In the genomic region with DNA sequence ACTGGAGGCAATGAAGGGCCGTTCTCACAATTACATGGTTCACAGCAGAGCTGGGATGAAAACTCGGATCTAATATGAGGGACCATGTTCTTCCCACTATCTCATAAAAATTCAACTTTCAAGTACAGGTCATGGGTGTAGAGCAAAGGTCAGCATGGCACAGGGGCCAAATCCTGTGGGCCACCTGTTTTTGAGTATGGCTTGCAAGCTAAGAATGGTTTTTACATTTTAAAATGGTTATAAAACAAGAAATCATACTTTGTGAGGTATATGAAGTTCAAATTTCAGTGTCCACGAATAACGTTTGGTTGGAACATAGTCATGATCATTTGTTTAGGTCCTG, we compare ENCODE assay signal across 15 cellular contexts. TPM values are rescaled to one million over a fixed set of nuclear protein-coding genes. Genes with fewer than 3 reads are reported as not detected.
DNase-seq lines count a peak whose midpoint lies in the region; ATAC-seq, FAIRE-seq and TF ChIP-seq lines count a peak whose summit lies in the region.
"Had no signal": no experiment of that assay in that cellular context is flagged by ENCODE, and none has a peak within 500 bp of the region (broad histone marks: within the 10 kb centered on the region; RNA-seq: fewer than 3 reads in every experiment).

No MANE protein-coding gene starts in this region.

- no peaks in the 10 kb centered on the region for H3K36me3 ChIP-seq in liver (ENCODE audit: control insufficient read depth in 4 of 4, insufficient read depth in 3 of 4, low read depth in 1 of 4, low read length in 3 of 4)
- H3K36me3 ChIP-seq in HepG2 (replicated peaks in 1 of 2; ENCODE audit: control insufficient read depth in 1 of 2, insufficient read depth in 2 of 2, low read length in 2 of 2) = no peaks in the 10 kb centered on the region
- no peaks in the 10 kb centered on the region for H3K36me3 ChIP-seq in ascending aorta
- H3K36me3 ChIP-seq in mucosa of rectum (ENCODE audit: control insufficient read depth in 2 of 2, insufficient read depth in 2 of 2, low read length in 2 of 2) = no peaks in the 10 kb centered on the region

- no peak for TF ChIP-seq CTCF in liver (IDR thresholded peaks at IDR 0.05; ENCODE audit: low read depth, low read length, missing input control)
- TF ChIP-seq CTCF in HepG2 (CRISPR knock-in tag; IDR thresholded peaks at IDR 0.05) = no peak
- TF ChIP-seq CTCF in ascending aorta (IDR thresholded peaks at IDR 0.05) = no peak
- no peak for TF ChIP-seq CTCF in glutamatergic neuron (IDR thresholded peaks at IDR 0.05; ENCODE audit: partially characterized antibody, unreplicated experiment)

- 53% methylated on average over 4 of the region's 4 CpGs for WGBS in liver
- WGBS in HepG2 (ENCODE audit: low lambda C conversion rate) = under 1% methylated on average over 4 of the region's 4 CpGs

- no peak overlapping the region for H3K9ac ChIP-seq in liver (ENCODE audit: low read depth in 1 of 2, low read length in 2 of 2)
- H3K9ac ChIP-seq in HepG2 (ENCODE audit: insufficient read depth, low read depth, low read length) = no peak overlapping the region
- H3K9ac ChIP-seq in mucosa of rectum (ENCODE audit: low read depth in 1 of 2, low read length in 2 of 2) = no peak overlapping the region

- no TSS peak for BruUV-seq in HepG2 (replicated peaks; lab: Mats Ljungman, UMichigan)

- intact Hi-C loops in HepG2 (cut with micrococcal nuclease; ENCODE audit: unreplicated experiment) = no loop called here
- intact Hi-C loops in ascending aorta (cut with DNase I) = no loop called here

- peaks cover 3% of the 10 kb centered on the region for H3K4me1 Mint-ChIP-seq in glutamatergic neuron (ENCODE audit: low read depth, unreplicated experiment)

- TF ChIP-seq EP300 in HepG2 (IDR thresholded peaks at IDR 0.05; ENCODE audit: low read depth in 2 of 2, low read length in 2 of 2) (no peak), HepG2 (CRISPR knock-in tag; IDR thresholded peaks at IDR 0.05; ENCODE audit: borderline replicate concordance) (no peak)

- ATAC-seq in HepG2 = no peak

- peaks cover 0 to 27% (median 4%) of the 10 kb centered on the region in 4 donors for H3K4me1 ChIP-seq in liver (ENCODE audit: control insufficient read depth in 4 of 4, insufficient read depth in 4 of 4, low read length in 3 of 4)
- peaks cover 12% of the 10 kb centered on the region for H3K4me1 ChIP-seq in HepG2 (ENCODE audit: insufficient read depth, low read length)
- peaks cover 18 to 56% of the 10 kb centered on the region in 2 donors for H3K4me1 ChIP-seq in ascending aorta
- H3K4me1 ChIP-seq in mucosa of rectum (ENCODE audit: control insufficient read depth in 2 of 2, insufficient read depth in 2 of 2, low read length in 2 of 2) = peaks cover 24 to 30% of the 10 kb centered on the region in 2 donors

- in situ Hi-C loops in HepG2 (cut with HindIII; ENCODE audit: extremely low pct_ligation_motif_present, low pct_unique_long_range_greater_than_20kb) = no loop called here

- no peak for FAIRE-seq in HepG2 (lab: Jason Lieb, UNC)
- FAIRE-seq: endometrium had no signal

- H3K9me3 Mint-ChIP-seq in glutamatergic neuron (ENCODE audit: unreplicated experiment) = peaks cover 4% of the 10 kb centered on the region

- TF ChIP-seq POLR2A in HepG2 (IDR thresholded peaks at IDR 0.05; ENCODE audit: insufficient read depth in 1 of 2, low read depth in 2 of 2, low read length in 2 of 2) = no peak

- H3K9me3 ChIP-seq in liver (ENCODE audit: control insufficient read depth in 4 of 4, low read length in 3 of 4) (no peaks in the 10 kb centered on the region), HepG2 (ENCODE audit: low read length) (no peaks in the 10 kb centered on the region), ascending aorta (no peaks in the 10 kb centered on the region), mucosa of rectum (ENCODE audit: control insufficient read depth in 2 of 2, low read length in 2 of 2) (no peaks in the 10 kb centered on the region)
- H3K9me3 ChIP-seq: testis had no signal

- no peaks in the 10 kb centered on the region for H3K79me2 ChIP-seq in HepG2 (ENCODE audit: insufficient read depth, low read length)

- H3K4me2 ChIP-seq in HepG2 (ENCODE audit: low read depth, low read length) = no peak overlapping the region

- peaks cover 9% of the 10 kb centered on the region for H3K27me3 Mint-ChIP-seq in glutamatergic neuron (ENCODE audit: unreplicated experiment)

- DNase-seq in HepG2 (ENCODE audit: low spot score) = no peak
- no peak for DNase-seq in ascending aorta (ENCODE audit: low spot score in 2 of 2)
- no peak for DNase-seq in DMS79 (lab: John Stamatoyannopoulos, UW)
- DNase-seq in glutamatergic neuron = no peak
- DNase-seq in foreskin melanocyte = no peak
- DNase-seq in activated effector memory CD4-positive, alpha-beta T cell treated with Interleukin-2 at 50 U/mL for 16 hours = no peak
- DNase-seq: activated gamma-delta T cell treated with Interleukin-2 at 50 U/mL for 16 hours; C1 segment of cervical spinal cord; NCI-H1436 treated with DMSO at 0.1 percent for 48 hours; occipital lobe; stimulated activated CD4-positive, alpha-beta T cell treated with anti-CD3 and anti-CD28 coated beads, Interleukin-2, amount 100 ng/mL, for 48 hours; testis had no signal

- TF ChIP-seq RAD21 in liver (IDR thresholded peaks at IDR 0.05) (no peak), HepG2 (CRISPR knock-in tag; IDR thresholded peaks at IDR 0.05) (no peak)

- H3K4me3 ChIP-seq in liver (ENCODE audit: low read depth in 1 of 3, low read length in 3 of 3) (no peak overlapping the region), HepG2 (replicated peaks in 1 of 3; ENCODE audit: insufficient read depth in 1 of 3, low read depth in 2 of 3, low read length in 3 of 3) (no peak overlapping the region), ascending aorta (peak overlapping the region; percentile 74 to 81), mucosa of rectum (ENCODE audit: low read length in 2 of 2) (peak overlapping the region in 1 of 2 donors; percentile 13)
- H3K4me3 ChIP-seq: testis had no signal

- CTCF ChIA-PET in HepG2 (lab: Yijun Ruan, JAX; ENCODE audit: low intra/inter-chr PET ratio, low total read pairs) = no interaction called here

- no peak overlapping the region for H3K27ac Mint-ChIP-seq in glutamatergic neuron (ENCODE audit: unreplicated experiment)

- POLR2A ChIA-PET in HepG2 (lab: Yijun Ruan, JAX) = no interaction called here

- peak overlapping the region; percentile 3 to 41 for H3K27ac ChIP-seq in liver (ENCODE audit: low read depth in 1 of 2, low read length in 2 of 2)
- no peak overlapping the region for H3K27ac ChIP-seq in HepG2 (ENCODE audit: extremely low read length, insufficient read depth, low read length)
- peak overlapping the region; percentile 93 to 99 for H3K27ac ChIP-seq in ascending aorta
- peak overlapping the region; percentile 21 to 52 for H3K27ac ChIP-seq in mucosa of rectum (ENCODE audit: low read depth in 2 of 2, low read length in 2 of 2)

- H3K27me3 ChIP-seq in liver (ENCODE audit: control insufficient read depth in 4 of 4, insufficient read depth in 4 of 4, low read length in 3 of 4) = no peaks in the 10 kb centered on the region
- peaks cover 0 to 44% of the 10 kb centered on the region in 2 experiments; a peak in 4 of 5 replicates for H3K27me3 ChIP-seq in HepG2 (ENCODE audit: control insufficient read depth in 1 of 2, insufficient read depth in 2 of 2, low read length in 2 of 2)
- no peaks in the 10 kb centered on the region for H3K27me3 ChIP-seq in ascending aorta
- H3K27me3 ChIP-seq in mucosa of rectum (ENCODE audit: control insufficient read depth in 2 of 2, insufficient read depth in 2 of 2, low read length in 2 of 2) = no peaks in the 10 kb centered on the region
- H3K27me3 ChIP-seq: testis had no signal

- no peaks in the 10 kb centered on the region for H3K36me3 Mint-ChIP-seq in glutamatergic neuron (ENCODE audit: unreplicated experiment)

- no peak overlapping the region for H3K4me3 Mint-ChIP-seq in glutamatergic neuron (ENCODE audit: unreplicated experiment)

- H4K20me1 ChIP-seq in HepG2 (ENCODE audit: insufficient read depth, low read length) = no peaks in the 10 kb centered on the region

- H2AFZ ChIP-seq in HepG2 (ENCODE audit: low read length) = no peak overlapping the region

RNA-seq across cellular contexts. Expression of a gene that starts 4.6 kb away (rescaled TPM):
- total RNA-seq in liver (10 to 100 TPM in 1 of 2 donors, 1 to 10 TPM in 1; 5.4 to 18.0 TPM), HepG2 (2016; rRNA removed; fragmentation: Illumina TruSeq; extraction: Trizol) (not detected in 2 replicates), ascending aorta (40.9 TPM), glutamatergic neuron (ENCODE audit: unreplicated experiment) (0.66 TPM)
- polyA plus RNA-seq in liver (1 to 10 TPM; 2.9 to 5.7 TPM), HepG2 (2011; rRNA removed) (not detected in 2 replicates)
- under 0.01 TPM in 1 of 2 replicates, not detected in the other for total RNA-seq in HepG2 (2016; cell fraction: cytosol; rRNA removed; fragmentation: Illumina TruSeq; extraction: Trizol; ENCODE audit: low read depth)
- total RNA-seq in HepG2 (2016; cell fraction: insoluble cytoplasmic fraction; rRNA removed; fragmentation: Illumina TruSeq; extraction: Trizol) = not detected in 2 replicates
- not detected in 2 replicates for total RNA-seq in HepG2 (2016; cell fraction: membrane; rRNA removed; fragmentation: Illumina TruSeq; extraction: Trizol)
- not detected in 2 replicates for total RNA-seq in HepG2 (2016; cell fraction: nucleus; rRNA removed; fragmentation: Illumina TruSeq; extraction: Trizol)
- polyA plus RNA-seq in HepG2 (2011; cell fraction: cytosol; rRNA removed) = not detected in 2 replicates
- polyA plus RNA-seq in HepG2 (2011; cell fraction: nucleus; rRNA removed) = not detected in 2 replicates
- polyA plus RNA-seq in HepG2 (2012) = not detected in 2 replicates
- not detected in 2 replicates for polyA plus RNA-seq in HepG2 (2016; cell fraction: cytosol; fragmentation: Illumina TruSeq; extraction: Trizol; ENCODE audit: low read depth)
- not detected in 2 replicates for polyA plus RNA-seq in HepG2 (2016; cell fraction: insoluble cytoplasmic fraction; fragmentation: Illumina TruSeq; extraction: Trizol; ENCODE audit: low read depth)
- polyA plus RNA-seq in HepG2 (2016; cell fraction: membrane; fragmentation: Illumina TruSeq; extraction: Trizol; ENCODE audit: low read depth) = not detected in 2 replicates
- not detected in 2 replicates for polyA plus RNA-seq in HepG2 (2016; cell fraction: nucleus; fragmentation: Illumina TruSeq; extraction: Trizol; ENCODE audit: insufficient read depth, low read depth)
- 8.5 TPM in 1 of 2 replicates, not detected in the other for polyA minus RNA-seq in HepG2 (2011; rRNA and poly(A)+ RNA removed; ENCODE audit: low replicate concordance)
- polyA minus RNA-seq in HepG2 (2011; cell fraction: cytosol; rRNA and poly(A)+ RNA removed) = 0.20 TPM in 1 of 2 replicates, not detected in the other
- polyA minus RNA-seq in HepG2 (2011; cell fraction: nucleus; rRNA and poly(A)+ RNA removed) = not detected in 2 replicates

RNA-seq across cellular contexts. Expression of a gene that starts 34.7 kb away (rescaled TPM):
- 1 to 10 TPM; 5.8 to 7.5 TPM for total RNA-seq in liver
- polyA plus RNA-seq in liver = 1 to 10 TPM; 5.2 to 6.7 TPM
- 0.53 and 0.88 TPM in 2 replicates for total RNA-seq in HepG2 (2016; rRNA removed; fragmentation: Illumina TruSeq; extraction: Trizol)
- total RNA-seq in HepG2 (2016; cell fraction: cytosol; rRNA removed; fragmentation: Illumina TruSeq; extraction: Trizol; ENCODE audit: low read depth) = 0.20 and 0.26 TPM in 2 replicates
- total RNA-seq in HepG2 (2016; cell fraction: insoluble cytoplasmic fraction; rRNA removed; fragmentation: Illumina TruSeq; extraction: Trizol) = 0.35 and 0.65 TPM in 2 replicates
- 0.34 TPM in 1 of 2 replicates, not detected in the other for total RNA-seq in HepG2 (2016; cell fraction: membrane; rRNA removed; fragmentation: Illumina TruSeq; extraction: Trizol)
- total RNA-seq in HepG2 (2016; cell fraction: nucleus; rRNA removed; fragmentation: Illumina TruSeq; extraction: Trizol) = 0.40 and 0.56 TPM in 2 replicates
- 0.04 and 0.29 TPM in 2 replicates for polyA plus RNA-seq in HepG2 (2011; rRNA removed)
- polyA plus RNA-seq in HepG2 (2011; cell fraction: cytosol; rRNA removed) = 0.15 and 0.36 TPM in 2 replicates
- polyA plus RNA-seq in HepG2 (2011; cell fraction: nucleus; rRNA removed) = not detected in 2 replicates
- polyA plus RNA-seq in HepG2 (2012) = 0.15 and 0.27 TPM in 2 replicates
- polyA plus RNA-seq in HepG2 (2016; cell fraction: cytosol; fragmentation: Illumina TruSeq; extraction: Trizol; ENCODE audit: low read depth) = 0.09 TPM in 2 replicates
- polyA plus RNA-seq in HepG2 (2016; cell fraction: insoluble cytoplasmic fraction; fragmentation: Illumina TruSeq; extraction: Trizol; ENCODE audit: low read depth) = 0.74 and 0.75 TPM in 2 replicates
- 0.10 and 0.21 TPM in 2 replicates for polyA plus RNA-seq in HepG2 (2016; cell fraction: membrane; fragmentation: Illumina TruSeq; extraction: Trizol; ENCODE audit: low read depth)
- polyA plus RNA-seq in HepG2 (2016; cell fraction: nucleus; fragmentation: Illumina TruSeq; extraction: Trizol; ENCODE audit: insufficient read depth, low read depth) = 0.55 TPM in 1 of 2 replicates, not detected in the other
- 3.1 TPM in 1 of 2 replicates, not detected in the other for polyA minus RNA-seq in HepG2 (2011; rRNA and poly(A)+ RNA removed; ENCODE audit: low replicate concordance)
- 0.53 TPM in 1 of 2 replicates, not detected in the other for polyA minus RNA-seq in HepG2 (2011; cell fraction: cytosol; rRNA and poly(A)+ RNA removed)
- 0.25 TPM in 1 of 2 replicates, not detected in the other for polyA minus RNA-seq in HepG2 (2011; cell fraction: nucleus; rRNA and poly(A)+ RNA removed)
- total RNA-seq in ascending aorta = 10.5 TPM
- 4.1 TPM for total RNA-seq in glutamatergic neuron (ENCODE audit: unreplicated experiment)

Comparison
In these comparisons a context has a peak if more than half of its experiments do, and no peak if none do; other contexts are left out.
1. H3K4me3 ChIP-seq: peak in ascending aorta (2 of 2); none in liver (0 of 3) and HepG2 (0 of 3).